In the genomic region with DNA sequence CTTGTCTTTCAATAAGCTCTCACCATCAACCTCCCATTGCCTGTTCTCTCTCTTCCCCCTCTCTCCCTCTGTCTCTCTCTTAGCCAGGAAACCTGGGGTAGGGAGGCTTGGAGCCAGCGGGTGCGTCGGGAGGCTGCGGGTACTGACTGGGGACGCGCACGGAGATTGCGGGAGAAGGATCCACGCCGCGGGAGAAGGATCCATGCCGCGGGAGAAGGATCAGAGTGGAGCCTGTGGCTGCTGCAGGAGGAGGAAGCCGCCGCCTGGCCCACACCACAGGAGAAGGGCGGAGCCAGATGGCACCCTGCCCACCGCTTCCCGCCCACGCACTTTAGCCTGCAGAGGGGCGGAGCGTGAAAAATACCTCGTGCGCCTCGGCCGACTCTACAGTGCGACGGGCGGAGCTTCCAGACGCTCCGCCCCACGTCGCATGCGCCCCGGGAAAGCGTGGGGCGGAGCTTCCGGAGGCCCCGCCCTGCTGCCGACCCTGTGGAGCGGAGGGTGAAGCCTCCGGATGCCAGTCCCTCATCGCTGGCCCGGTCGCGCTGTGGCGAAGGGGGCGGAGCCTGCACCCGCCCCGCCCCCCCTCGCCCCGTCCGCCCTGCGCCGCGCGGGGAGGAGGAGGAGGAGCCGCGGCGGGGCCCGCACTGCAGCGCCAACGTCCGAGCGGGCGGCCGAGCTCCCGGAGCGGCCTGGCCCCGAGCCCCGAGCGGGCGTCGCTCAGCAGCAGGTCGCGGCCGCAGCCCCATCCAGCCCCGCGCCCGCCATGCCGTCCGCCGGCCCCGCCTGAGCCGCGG, we compare ENCODE assay signal across 8 cellular contexts. TPM values are rescaled to one million over a fixed set of nuclear protein-coding genes. Genes with fewer than 3 reads are reported as not detected.
DNase-seq lines count a peak whose midpoint lies in the region; ATAC-seq and TF ChIP-seq lines count a peak whose summit lies in the region.
"Not testable (repeated sequence)": the region's sequence is repeated elsewhere in the genome, so short reads cannot be mapped to it uniquely, and the experiment has no call there.

No MANE protein-coding gene starts in this region.

- H3K27ac ChIP-seq in RWPE2 (ENCODE audit: poor library complexity, severe bottlenecking); heart right ventricle; aorta (ENCODE audit: low read depth in 1 of 2, low read length in 2 of 2): not testable (repeated sequence)

- not testable (repeated sequence) for H3K27me3 ChIP-seq in RWPE2 (ENCODE audit: insufficient read depth, poor library complexity, severe bottlenecking); heart right ventricle; aorta (ENCODE audit: control insufficient read depth in 1 of 2, insufficient read depth in 2 of 2, low read length in 1 of 2)

- H3K4me3 ChIP-seq in RWPE2 (ENCODE audit: severe bottlenecking); heart right ventricle; aorta (ENCODE audit: low read length in 2 of 2): not testable (repeated sequence)

- H3K9me3 ChIP-seq in RWPE2 (ENCODE audit: severe bottlenecking); heart right ventricle; aorta (ENCODE audit: control insufficient read depth, low read length): not testable (repeated sequence)

- WGBS in heart right ventricle, 2 donors: no CpG with 5 or more reads among the region's 85 CpGs
- WGBS in aorta, 2 donors: no CpG with 5 or more reads among the region's 85 CpGs

- not testable (repeated sequence) for H3K36me3 ChIP-seq in RWPE2 (ENCODE audit: low read depth); heart right ventricle; aorta (ENCODE audit: control insufficient read depth in 1 of 2, insufficient read depth in 2 of 2, low read length in 1 of 2)

- POLR2A ChIA-PET in activated naive CD8-positive, alpha-beta T cell treated with anti-CD3 and anti-CD28 coated beads, Interleukin-2, amount 10 ng/mL, durations not matched to agents 7 days and 5 days (lab: Charles Lee); naive thymus-derived CD8-positive, alpha-beta T cell (lab: Charles Lee): not testable (repeated sequence)

- not testable (repeated sequence) for TF ChIP-seq CTCF in RWPE2 (IDR thresholded peaks at IDR 0.05; ENCODE audit: poor library complexity, severe bottlenecking); heart right ventricle (IDR thresholded peaks at IDR 0.05)

- not testable (repeated sequence) for H3K4me3 Mint-ChIP-seq in activated naive CD8-positive, alpha-beta T cell treated with anti-CD3 and anti-CD28 coated beads, Interleukin-2, amount 10 ng/mL, durations not matched to agents 7 days and 5 days; naive thymus-derived CD8-positive, alpha-beta T cell

- not testable (repeated sequence) for H3K9me3 Mint-ChIP-seq in activated naive CD8-positive, alpha-beta T cell treated with anti-CD3 and anti-CD28 coated beads, Interleukin-2, amount 10 ng/mL, durations not matched to agents 7 days and 5 days; naive thymus-derived CD8-positive, alpha-beta T cell

- H3K4me1 ChIP-seq in RWPE2 (ENCODE audit: insufficient read depth, poor library complexity, severe bottlenecking); heart right ventricle; aorta (ENCODE audit: control insufficient read depth in 1 of 2, insufficient read depth in 2 of 2, low read length in 2 of 2): not testable (repeated sequence)

- peak; percentile 82 for ATAC-seq in GM18520 (IDR thresholded peaks at IDR 0.05; ENCODE audit: unreplicated experiment)
- ATAC-seq in GM21723 (IDR thresholded peaks at IDR 0.05; ENCODE audit: unreplicated experiment): peak; percentile 60
- peak; percentile 80 for ATAC-seq in HG03175 (IDR thresholded peaks at IDR 0.05; ENCODE audit: unreplicated experiment)
- peak; percentile 71 for ATAC-seq in RWPE2 (ENCODE audit: low read depth)
- peak; percentile 81 for ATAC-seq in activated naive CD8-positive, alpha-beta T cell treated with anti-CD3 and anti-CD28 coated beads, Interleukin-2, amount 10 ng/mL, durations not matched to agents 7 days and 5 days (ENCODE audit: low read depth)
- peak; percentile 90 to 94 (median 94) for ATAC-seq in heart right ventricle
- ATAC-seq in naive thymus-derived CD8-positive, alpha-beta T cell: peak; percentile 80 to 88
- peak; percentile 80 for ATAC-seq in aorta (ENCODE audit: low FRiP score)

- intact Hi-C loops in heart right ventricle (cut with DNase I); aorta (cut with DNase I): not testable (repeated sequence)

- H3K4me1 Mint-ChIP-seq in activated naive CD8-positive, alpha-beta T cell treated with anti-CD3 and anti-CD28 coated beads, Interleukin-2, amount 10 ng/mL, durations not matched to agents 7 days and 5 days; naive thymus-derived CD8-positive, alpha-beta T cell: not testable (repeated sequence)

- H3K36me3 Mint-ChIP-seq in activated naive CD8-positive, alpha-beta T cell treated with anti-CD3 and anti-CD28 coated beads, Interleukin-2, amount 10 ng/mL, durations not matched to agents 7 days and 5 days; naive thymus-derived CD8-positive, alpha-beta T cell: not testable (repeated sequence)

- DNase-seq in RWPE2 (ENCODE audit: low spot score); activated naive CD8-positive, alpha-beta T cell treated with anti-CD3 and anti-CD28 coated beads, Interleukin-2, amount 10 ng/mL, durations not matched to agents 7 days and 5 days; heart right ventricle; naive thymus-derived CD8-positive, alpha-beta T cell; aorta: not testable (repeated sequence)

- H3K27me3 Mint-ChIP-seq in activated naive CD8-positive, alpha-beta T cell treated with anti-CD3 and anti-CD28 coated beads, Interleukin-2, amount 10 ng/mL, durations not matched to agents 7 days and 5 days; naive thymus-derived CD8-positive, alpha-beta T cell: not testable (repeated sequence)

- H3K27ac Mint-ChIP-seq in activated naive CD8-positive, alpha-beta T cell treated with anti-CD3 and anti-CD28 coated beads, Interleukin-2, amount 10 ng/mL, durations not matched to agents 7 days and 5 days; naive thymus-derived CD8-positive, alpha-beta T cell: not testable (repeated sequence)

RNA-seq across cellular contexts. Expression of a gene that starts 26.2 kb away (rescaled TPM):
- total RNA-seq in activated naive CD8-positive, alpha-beta T cell treated with anti-CD3 and anti-CD28 coated beads, Interleukin-2, amount 10 ng/mL, durations not matched to agents 7 days and 5 days: 100 to 1,000 TPM; 140 to 142 TPM
- 10 to 100 TPM; 31.2 to 52.1 (median 39.5) TPM for total RNA-seq in heart right ventricle
- 100 to 1,000 TPM in 1 of 2 donors, 10 to 100 TPM in 1; 45.0 to 165 TPM for polyA plus RNA-seq in heart right ventricle
- 100 to 1,000 TPM; 164 to 180 TPM for total RNA-seq in naive thymus-derived CD8-positive, alpha-beta T cell
- polyA plus RNA-seq in naive thymus-derived CD8-positive, alpha-beta T cell: 1 to 10 TPM in 1 of 3 donors, under 1 TPM in 2; 0.52 to 6.2 (median 0.54) TPM
- 100 to 1,000 TPM; 124 to 221 TPM for total RNA-seq in aorta
- 100 to 1,000 TPM in 1 of 2 donors, 10 to 100 TPM in 1; 24.0 to 167 TPM for polyA plus RNA-seq in aorta
